Comparison of ENCODE assay signal across 25 cellular contexts in genomic region chr18:46738491-46738890, GRCh38. TPM values are rescaled to one million over a fixed set of nuclear protein-coding genes. Genes with fewer than 3 reads are reported as not detected.
"Had no signal": no experiment of that assay in that cellular context is flagged by ENCODE, and none has a peak within 500 bp of the region (broad histone marks: within the 10 kb centered on the region; RNA-seq: fewer than 3 reads in every experiment).

No MANE protein-coding gene starts in this region.

- H3K9me3 Mint-ChIP-seq: effector memory CD8-positive, alpha-beta T cell had no signal

- H3K4me3 ChIP-seq: coronary artery, esophagus squamous epithelium, left ventricle myocardium inferior, lower lobe of right lung, prostate gland, sigmoid colon, thoracic aorta, tibial nerve, upper lobe of left lung had no signal

- H3K4me1 Mint-ChIP-seq: immature natural killer cell; naive thymus-derived CD8-positive, alpha-beta T cell; stimulated activated memory B cell treated with anti-CD40 and anti-IgM and Interleukin-4, amounts not matched to agents 10 μg/mL and 1 μg/mL and 100 μg/mL, for 72 hours had no signal

- H3K36me3 ChIP-seq: esophagus squamous epithelium, left ventricle myocardium inferior, lower lobe of right lung, prostate gland, sigmoid colon, thoracic aorta, tibial nerve, upper lobe of left lung had no signal

- H3K27ac Mint-ChIP-seq: effector memory CD8-positive, alpha-beta T cell; immature natural killer cell; stimulated activated memory B cell treated with anti-CD40 and anti-IgM and Interleukin-4, amounts not matched to agents 10 μg/mL and 1 μg/mL and 100 μg/mL, for 72 hours had no signal

- ATAC-seq: effector memory CD8-positive, alpha-beta T cell; left colon; lower lobe of right lung; naive thymus-derived CD8-positive, alpha-beta T cell; right cardiac atrium; stimulated activated memory B cell treated with anti-CD40 and anti-IgM and Interleukin-4, amounts not matched to agents 10 μg/mL and 1 μg/mL and 100 μg/mL, for 72 hours; stimulated activated naive CD8-positive, alpha-beta T cell treated with anti-CD3 and anti-CD28 coated beads, Interleukin-15, Interleukin-2, amounts not matched to agents 100 U/mL and 50 U/mL, for 24 hours had no signal

- H3K36me3 Mint-ChIP-seq: immature natural killer cell; stimulated activated memory B cell treated with anti-CD40 and anti-IgM and Interleukin-4, amounts not matched to agents 10 μg/mL and 1 μg/mL and 100 μg/mL, for 72 hours had no signal

- DNase-seq: dermis blood vessel endothelial cell; effector memory CD8-positive, alpha-beta T cell; erythroblast; esophagus squamous epithelium; foreskin melanocyte; hypothalamus; immature natural killer cell; kidney glomerular epithelial cell; left colon; left ventricle myocardium inferior; lower lobe of right lung; naive thymus-derived CD8-positive, alpha-beta T cell; occipital lobe; right cardiac atrium; sigmoid colon; stimulated activated CD4-positive, alpha-beta T cell treated with anti-CD3 and anti-CD28 coated beads, Interleukin-2, amount 100 ng/mL, for 24 hours; stimulated activated CD4-positive, alpha-beta T cell treated with anti-CD3 and anti-CD28 coated beads, Interleukin-4, amount 100 ng/mL, for 24 hours; stimulated activated naive CD8-positive, alpha-beta T cell treated with anti-CD3 and anti-CD28 coated beads, Interleukin-15, Interleukin-2, amounts not matched to agents 100 U/mL and 50 U/mL, for 24 hours; substantia nigra; upper lobe of left lung had no signal

- H3K4me3 Mint-ChIP-seq: effector memory CD8-positive, alpha-beta T cell; immature natural killer cell; naive thymus-derived CD8-positive, alpha-beta T cell; stimulated activated memory B cell treated with anti-CD40 and anti-IgM and Interleukin-4, amounts not matched to agents 10 μg/mL and 1 μg/mL and 100 μg/mL, for 72 hours had no signal

- H3K27me3 ChIP-seq: sigmoid colon, tibial nerve, upper lobe of left lung had no signal

RNA-seq across cellular contexts. Expression of gene ST8SIA5, which starts 18.4 kb away (rescaled TPM):
- total RNA-seq: dermis blood vessel endothelial cell, esophagus squamous epithelium, lower lobe of right lung, tibial nerve had no signal
